Comparison of ENCODE assay signal across 1 cellular context in genomic region chr10:102455893-102456471, GRCh38.
TF ChIP-seq lines count a peak whose summit lies in the region.

No MANE protein-coding gene starts in this region.

TF ChIP-seq in K562, 482 proteins besides CTCF, POLR2A, EP300 and RAD21 (continued from another document and continues in another):
- TF ChIP-seq CEBPZ (IDR thresholded peaks at IDR 0.05; ENCODE audit: borderline replicate concordance, low read depth, low read length) (no peak), ZNF24 (IDR thresholded peaks at IDR 0.05) (0 out of 2 replicates have a peak, but pooled peaks have one; percentile 45), HLTF (IDR thresholded peaks at IDR 0.05) (no peak), ATF1 (CRISPR knock-in tag; IDR thresholded peaks at IDR 0.05) (no peak), ATF1 (tag; IDR thresholded peaks at IDR 0.05) (peak; percentile 31), ZHX1 (conservative IDR thresholded peaks at IDR 0.05; ENCODE audit: low read length) (no peak), MTA2 (IDR thresholded peaks at IDR 0.05; ENCODE audit: low read depth) (0 out of 2 replicates have a peak, but pooled peaks have one; percentile 30), SMARCA4 (IDR thresholded peaks at IDR 0.05) (peak; percentile 91), GABPA (tag; conservative IDR thresholded peaks at IDR 0.05; ENCODE audit: low read depth) (peak; percentile 54; the same call in 1 of the 2 replicates), DMBX1 (CRISPR knock-in tag; IDR thresholded peaks at IDR 0.05; ENCODE audit: borderline replicate concordance) (peak; percentile 90), CBX1 (IDR thresholded peaks at IDR 0.05; ENCODE audit: low read depth) (no peak), PCBP2 (IDR thresholded peaks at IDR 0.05; ENCODE audit: low read depth, low read length, poor library complexity, severe bottlenecking) (no peak), ZNF197 (CRISPR knock-in tag; IDR thresholded peaks at IDR 0.05; ENCODE audit: low read depth) (peak; percentile 85; the same call in 1 of the 2 replicates), LARP7 (IDR thresholded peaks at IDR 0.05) (no peak), ZNF217 (CRISPR knock-in tag; IDR thresholded peaks at IDR 0.05) (no peak), HES1 (IDR thresholded peaks at IDR 0.05; ENCODE audit: low read depth) (no peak), ZBTB9 (CRISPR knock-in tag; IDR thresholded peaks at IDR 0.05) (peak; percentile 55; the same call in 1 of the 2 replicates), FOS (IDR thresholded peaks at IDR 0.05; ENCODE audit: extremely low read depth, insufficient read length) (peak; percentile 41), HEY1 (CRISPR knock-in tag; IDR thresholded peaks at IDR 0.05; ENCODE audit: borderline replicate concordance) (no peak), HDAC6 (IDR thresholded peaks at IDR 0.05; ENCODE audit: low read depth, low read length) (no peak), SAP30 (IDR thresholded peaks at IDR 0.05; ENCODE audit: borderline replicate concordance, insufficient read depth, low read depth, low read length, poor library complexity, severe bottlenecking) (no peak), ELF1 (tag; IDR thresholded peaks at IDR 0.05) (peak; percentile 82), PML (IDR thresholded peaks at IDR 0.05; ENCODE audit: low read length) (peak; percentile 24; the same call in 1 of the 2 replicates), ZBTB2 (IDR thresholded peaks at IDR 0.05) (peak; percentile 33; the same call in 1 of the 2 replicates), DIDO1 (tag; IDR thresholded peaks at IDR 0.05; ENCODE audit: low read depth) (no peak), NFE2L1 (tag; IDR thresholded peaks at IDR 0.05; ENCODE audit: borderline replicate concordance, low read depth) (no peak), ARID4B (CRISPR knock-in tag; IDR thresholded peaks at IDR 0.05) (no peak), NR4A1 (CRISPR knock-in tag; IDR thresholded peaks at IDR 0.05) (no peak), NR4A1 (tag; IDR thresholded peaks at IDR 0.05) (peak; percentile 90), GABPB1 (CRISPR knock-in tag; IDR thresholded peaks at IDR 0.05) (0 out of 2 replicates have a peak, but pooled peaks have one; percentile 30), BRD9 (IDR thresholded peaks at IDR 0.05; ENCODE audit: low read depth, partially characterized antibody) (peak; percentile 91), NFRKB (IDR thresholded peaks at IDR 0.05; ENCODE audit: low read depth) (peak; percentile 93; the same call in 1 of the 2 replicates), U2AF2 (optimal IDR thresholded peaks at IDR 0.05; ENCODE audit: low read depth, low read length) (no peak), PTTG1 (tag; IDR thresholded peaks at IDR 0.05; ENCODE audit: low read depth) (no peak), ZNF212 (CRISPR knock-in tag; IDR thresholded peaks at IDR 0.05) (no peak), PTRF (tag; IDR thresholded peaks at IDR 0.05) (0 out of 2 replicates have a peak, but pooled peaks have one; percentile 37), GATA2 (CRISPR knock-in tag; IDR thresholded peaks at IDR 0.05) (no peak), FOXK1 (CRISPR knock-in tag; IDR thresholded peaks at IDR 0.05; ENCODE audit: borderline replicate concordance) (no peak), KLF6 (CRISPR knock-in tag; IDR thresholded peaks at IDR 0.05; ENCODE audit: borderline replicate concordance) (peak; percentile 74; the same call in 1 of the 2 replicates), LEF1 (IDR thresholded peaks at IDR 0.05) (peak; percentile 78; the same call in 1 of the 2 replicates), THAP12 (CRISPR knock-in tag; IDR thresholded peaks at IDR 0.05) (no peak), PKNOX1 (IDR thresholded peaks at IDR 0.05) (peak; percentile 35; the same call in 1 of the 2 replicates), YBX1 (IDR thresholded peaks at IDR 0.05) (no peak), NEUROD1 (IDR thresholded peaks at IDR 0.05; ENCODE audit: borderline replicate concordance, low read depth, low read length, partially characterized antibody) (peak; percentile 58)
